Comparison of ENCODE assay signal across 10 cellular contexts in genomic region chr16:67531247-67531646, GRCh38. TPM values are rescaled to one million over a fixed set of nuclear protein-coding genes. Genes with fewer than 3 reads are reported as not detected.
DNase-seq lines count a peak whose midpoint lies in the region; ATAC-seq and TF ChIP-seq lines count a peak whose summit lies in the region.
"Had no signal": no experiment of that assay in that cellular context is flagged by ENCODE, and none has a peak within 500 bp of the region (broad histone marks: within the 10 kb centered on the region; RNA-seq: fewer than 3 reads in every experiment).

No MANE protein-coding gene starts in this region.

- no peaks in the 10 kb centered on the region for H3K79me2 ChIP-seq in KMS-11 (ENCODE audit: insufficient read depth, low read depth)

- H3K36me3 ChIP-seq in KMS-11 (ENCODE audit: insufficient read depth) (no peaks in the 10 kb centered on the region), left lung (no peaks in the 10 kb centered on the region), stomach smooth muscle (ENCODE audit: control insufficient read depth in 2 of 2, insufficient read depth in 2 of 2, low read length in 2 of 2) (no peaks in the 10 kb centered on the region)

- peaks cover 20% of the 10 kb centered on the region for H3K4me1 Mint-ChIP-seq in activated T-helper 17 cell treated with anti-CD3 and anti-CD28 coated beads, Interleukin-2, amount 50 U/mL, for 72 hours

- H3K27ac ChIP-seq in KMS-11 (no peak overlapping the region), left lung (peak overlapping the region; percentile 90 to 91), stomach smooth muscle (ENCODE audit: low read length) (peak overlapping the region; percentile 41)

- H3K27me3 ChIP-seq in KMS-11 (ENCODE audit: insufficient read depth, low read depth) = no peaks in the 10 kb centered on the region
- no peaks in the 10 kb centered on the region for H3K27me3 ChIP-seq in left lung
- no peaks in the 10 kb centered on the region for H3K27me3 ChIP-seq in stomach smooth muscle (ENCODE audit: control insufficient read depth in 1 of 2, insufficient read depth in 2 of 2, low read length in 2 of 2)

- no peak for DNase-seq in left lung
- DNase-seq in AG20443 (ENCODE audit: low spot score) = no peak
- DNase-seq in left lobe of liver (ENCODE audit: low spot score) = no peak
- DNase-seq in hepatic stellate cell (ENCODE audit: low spot score) = no peak
- no peak for DNase-seq in NCI-H226
- DNase-seq: activated CD4-positive, alpha-beta T cell treated with anti-CD3 and anti-CD28 coated beads, Interleukin-2, amount 50 U/mL, for 4 hours; effector memory CD8-positive, alpha-beta T cell had no signal

- H3K4me1 ChIP-seq in KMS-11 (ENCODE audit: low read depth, poor library complexity, severe bottlenecking) (peaks cover 18% of the 10 kb centered on the region), left lung (peaks cover 6 to 78% of the 10 kb centered on the region in 2 donors), stomach smooth muscle (ENCODE audit: control insufficient read depth, insufficient read depth, low read length) (peaks cover 43% of the 10 kb centered on the region)

- H3K4me3 ChIP-seq in KMS-11 (IDR thresholded peaks at IDR 0.05; ENCODE audit: insufficient read depth, low read depth, low read length) = no peak overlapping the region
- H3K4me3 ChIP-seq in left lung = peak overlapping the region in 1 of 2 donors; percentile 91
- H3K4me3 ChIP-seq in stomach smooth muscle (ENCODE audit: low read length in 2 of 2) = peak overlapping the region in 1 of 2 donors; percentile 91

- H2AFZ ChIP-seq in KMS-11 (ENCODE audit: low read depth) = no peak overlapping the region

- intact Hi-C loops in left lung (cut with DNase I) = no loop called here

- no peak for TF ChIP-seq CTCF in KMS-11 (conservative IDR thresholded peaks at IDR 0.05; ENCODE audit: low read depth, low read length)
- TF ChIP-seq CTCF in left lung (IDR thresholded peaks at IDR 0.05) = no peak

- ATAC-seq in activated T-helper 17 cell treated with anti-CD3 and anti-CD28 coated beads, Interleukin-2, amount 50 U/mL, for 72 hours (replicated peaks) = no peak
- ATAC-seq in left lung = peak; percentile 3
- ATAC-seq in left lobe of liver = no peak
- ATAC-seq: effector memory CD8-positive, alpha-beta T cell had no signal

- H3K4me2 ChIP-seq in KMS-11 = peak overlapping the region; percentile 97; the same call in 1 of the 2 replicates

- no peaks in the 10 kb centered on the region for H3K9me3 Mint-ChIP-seq in activated T-helper 17 cell treated with anti-CD3 and anti-CD28 coated beads, Interleukin-2, amount 50 U/mL, for 72 hours
- H3K9me3 Mint-ChIP-seq: effector memory CD8-positive, alpha-beta T cell had no signal

- H3K4me3 Mint-ChIP-seq in activated T-helper 17 cell treated with anti-CD3 and anti-CD28 coated beads, Interleukin-2, amount 50 U/mL, for 72 hours = peak overlapping the region; percentile 84

- H3K9me3 ChIP-seq in left lung = no peaks in the 10 kb centered on the region
- no peaks in the 10 kb centered on the region for H3K9me3 ChIP-seq in stomach smooth muscle (ENCODE audit: control insufficient read depth in 2 of 2, low read length in 2 of 2)

- H4K20me1 ChIP-seq in KMS-11 (ENCODE audit: insufficient read depth) = no peaks in the 10 kb centered on the region

- no peak overlapping the region for H3K27ac Mint-ChIP-seq in activated T-helper 17 cell treated with anti-CD3 and anti-CD28 coated beads, Interleukin-2, amount 50 U/mL, for 72 hours

- no peaks in the 10 kb centered on the region for H3K36me3 Mint-ChIP-seq in activated T-helper 17 cell treated with anti-CD3 and anti-CD28 coated beads, Interleukin-2, amount 50 U/mL, for 72 hours (ENCODE audit: low read depth)

- H3K9ac ChIP-seq in KMS-11 = no peak overlapping the region
- H3K9ac ChIP-seq in stomach smooth muscle (ENCODE audit: low read length in 2 of 2) = no peak overlapping the region

- no peaks in the 10 kb centered on the region for H3K27me3 Mint-ChIP-seq in activated T-helper 17 cell treated with anti-CD3 and anti-CD28 coated beads, Interleukin-2, amount 50 U/mL, for 72 hours

RNA-seq across cellular contexts. Expression of gene RIPOR1, which starts 2.6 kb away (rescaled TPM):
- total RNA-seq in activated T-helper 17 cell treated with anti-CD3 and anti-CD28 coated beads, Interleukin-2, amount 50 U/mL, for 72 hours = 10 to 100 TPM; 30.4 to 57.0 TPM
- 100 to 1,000 TPM in 1 of 2 donors, 10 to 100 TPM in 1; 76.4 to 123 TPM for total RNA-seq in left lung
- total RNA-seq in left lobe of liver = 29.7 TPM

RNA-seq across cellular contexts. Expression of gene CTCF, which starts 31.1 kb away (rescaled TPM):
- 10 to 100 TPM; 41.2 to 49.4 TPM for total RNA-seq in activated T-helper 17 cell treated with anti-CD3 and anti-CD28 coated beads, Interleukin-2, amount 50 U/mL, for 72 hours
- 10 to 100 TPM; 27.8 to 35.1 TPM for total RNA-seq in left lung
- total RNA-seq in left lobe of liver = 13.4 TPM

RNA-seq across cellular contexts. Expression of gene AGRP, which starts 47.9 kb away (rescaled TPM):
- not detected for total RNA-seq in activated T-helper 17 cell treated with anti-CD3 and anti-CD28 coated beads, Interleukin-2, amount 50 U/mL, for 72 hours
- total RNA-seq in left lung = 1 to 10 TPM; 1.5 to 1.9 TPM
- not detected for total RNA-seq in left lobe of liver

RNA-seq across cellular contexts. Expression of gene ATP6V0D1, which starts 50.3 kb away (rescaled TPM):
- 10 to 100 TPM; 20.6 to 42.1 TPM for total RNA-seq in activated T-helper 17 cell treated with anti-CD3 and anti-CD28 coated beads, Interleukin-2, amount 50 U/mL, for 72 hours
- total RNA-seq in left lung (100 to 1,000 TPM; 142 to 185 TPM), left lobe of liver (48.2 TPM)
